9 cellular contexts compared by ENCODE assay signal in the genomic region with DNA sequence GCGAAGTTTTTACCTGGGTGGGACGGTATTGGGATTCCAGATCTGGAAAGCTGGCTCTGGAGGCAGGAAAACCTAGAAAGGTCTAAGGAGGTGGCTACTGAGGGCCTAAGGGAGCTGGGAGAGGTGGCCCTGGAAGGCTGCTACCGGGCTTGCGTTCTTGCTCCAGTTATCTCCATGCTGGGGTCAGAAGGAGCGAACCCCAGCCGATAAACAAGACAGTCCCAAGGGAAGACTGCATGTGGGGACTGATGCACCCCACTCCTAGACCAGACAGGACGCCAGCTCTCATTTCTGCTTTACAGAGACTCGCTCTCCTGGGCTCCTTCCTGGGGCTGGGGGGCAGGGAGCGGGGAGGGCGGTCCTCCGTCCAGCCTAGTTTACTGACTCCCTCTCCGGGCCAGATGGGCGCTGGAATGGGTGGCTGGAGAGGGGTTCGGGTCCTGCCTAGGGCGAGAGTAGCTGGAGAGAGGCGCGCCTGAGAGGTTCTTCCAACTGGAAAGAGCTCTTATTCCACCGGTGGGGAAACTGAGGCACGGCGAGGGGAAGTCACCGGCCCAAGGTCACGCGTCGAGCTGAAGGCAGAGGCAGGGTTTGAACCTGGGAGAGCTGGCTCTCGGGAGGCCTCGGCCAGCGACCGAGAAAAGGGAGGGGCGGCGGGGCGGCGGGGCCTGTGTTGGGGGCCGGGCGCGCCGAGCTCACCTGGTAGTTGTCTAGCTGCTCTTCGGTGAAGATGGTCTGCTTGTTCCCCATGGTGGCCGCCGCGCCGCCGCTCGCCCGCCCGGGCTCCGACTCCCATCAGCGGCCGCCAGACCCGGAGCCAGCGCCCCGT. TPM values are rescaled to one million over a fixed set of nuclear protein-coding genes. Genes with fewer than 3 reads are reported as not detected.
DNase-seq lines count a peak whose midpoint lies in the region; ATAC-seq and TF ChIP-seq lines count a peak whose summit lies in the region.
"Had no signal": no experiment of that assay in that cellular context is flagged by ENCODE, and none has a peak within 500 bp of the region (broad histone marks: within the 10 kb centered on the region; RNA-seq: fewer than 3 reads in every experiment).

No MANE protein-coding gene starts in this region.

- H3K4me3 Mint-ChIP-seq in natural killer cell = peak overlapping the region; percentile 85

- H4K20me1 ChIP-seq in mammary epithelial cell (ENCODE audit: insufficient read depth, low read length) = no peaks in the 10 kb centered on the region

- H3K4me2 ChIP-seq in mammary epithelial cell (ENCODE audit: insufficient read depth, low read depth, low read length) = peak overlapping the region; percentile 96

- H3K27ac Mint-ChIP-seq in natural killer cell = peak overlapping the region; percentile 32 to 92

- TF ChIP-seq CTCF in AG09309 (IDR thresholded peaks at IDR 0.05; ENCODE audit: control insufficient read depth, insufficient read depth, low read depth, low read length, missing control alignments) (no peak), HL-60 (IDR thresholded peaks at IDR 0.05; ENCODE audit: insufficient read depth, low read length) (no peak), mammary epithelial cell (conservative IDR thresholded peaks at IDR 0.05 in 1 of 2, IDR thresholded peaks at IDR 0.05 in 1 of 2; ENCODE audit: extremely low read depth in 1 of 2, insufficient read depth in 1 of 2, low read depth in 1 of 2, low read length in 2 of 2) (no peak), natural killer cell (IDR thresholded peaks at IDR 0.05) (no peak)

- H3K27me3 ChIP-seq in HL-60 (ENCODE audit: insufficient read depth, poor library complexity, severe bottlenecking) (peaks cover 6% of the 10 kb centered on the region), mammary epithelial cell (ENCODE audit: insufficient read depth, low read length) (no peaks in the 10 kb centered on the region)

- H3K4me3 ChIP-seq in AG09309 (ENCODE audit: control insufficient read depth, low read depth, low read length) (peak overlapping the region; percentile 71), HL-60 (replicated peaks; ENCODE audit: insufficient read depth, low read length) (peak overlapping the region; percentile 63), mammary epithelial cell (replicated peaks in 1 of 3; ENCODE audit: insufficient read depth in 1 of 3, low read depth in 2 of 3, low read length in 3 of 3) (peak overlapping the region in 2 of 3 experiments; percentile 56 to 63)

- H3K27ac ChIP-seq in HL-60 (replicated peaks) (no peak overlapping the region), mammary epithelial cell (ENCODE audit: insufficient read depth, low read depth, low read length) (no peak overlapping the region)

- DNase-seq in AG09309 (ENCODE audit: low read depth) (no peak), HL-60 (ENCODE audit: low read depth in 1 of 2, low spot score in 1 of 2) (no peak), mammary epithelial cell (no peak), natural killer cell (no peak), SKM-1 (lab: John Stamatoyannopoulos, UW; ENCODE audit: unreplicated experiment) (no peak), NCI-H1436 (lab: John Stamatoyannopoulos, UW) (no peak), NCI-H524 treated with DMSO at 0.1 percent for 48 hours (lab: John Stamatoyannopoulos, UW) (no peak)

- 96% methylated on average over 11 of the region's 51 CpGs for WGBS in mammary epithelial cell (ENCODE audit: low coverage, missing lambda C conversion rate)

- no peak overlapping the region for H3K9ac ChIP-seq in mammary epithelial cell (ENCODE audit: insufficient read depth, low read length)

- intact Hi-C loops in mammary epithelial cell (cut with micrococcal nuclease) (loop anchor here (1.0 to 5.0 kb wide), 3 partner anchors 47 to 111 kb away; no protein-coding TSS in a partner anchor), natural killer cell (cut with micrococcal nuclease) (no loop called here)

- H3K4me1 Mint-ChIP-seq in natural killer cell = peaks cover 5 to 24% of the 10 kb centered on the region in 2 donors

- H3K36me3 Mint-ChIP-seq in natural killer cell = no peaks in the 10 kb centered on the region

- in situ Hi-C loops in mammary epithelial cell (cut with MboI; ENCODE audit: low sequenced_read_pairs in 2 of 2) = no loop called here

- peak overlapping the region; percentile 94 for H2AFZ ChIP-seq in mammary epithelial cell (ENCODE audit: low read depth, low read length)

- H3K4me1 ChIP-seq in mammary epithelial cell (ENCODE audit: insufficient read depth, low read length) = peaks cover 21% of the 10 kb centered on the region

- dilution Hi-C loops in mammary epithelial cell (cut with HindIII; ENCODE audit: low sequenced_read_pairs) = no loop called here

- no TSS peak for BruUV-seq in mammary epithelial cell (replicated peaks; lab: Mats Ljungman, UMichigan)

- H3K79me2 ChIP-seq in mammary epithelial cell (ENCODE audit: insufficient read depth, low read length) = no peaks in the 10 kb centered on the region

- H3K9me3 ChIP-seq in mammary epithelial cell (replicated peaks; ENCODE audit: insufficient read depth, low read length) = no peaks in the 10 kb centered on the region

- H3K36me3 ChIP-seq in mammary epithelial cell (ENCODE audit: insufficient read depth, low read length) = no peaks in the 10 kb centered on the region

- ATAC-seq in GM19351 (IDR thresholded peaks at IDR 0.05; ENCODE audit: unreplicated experiment) = peak; percentile 47
- peak; percentile 42 to 49 (median 42) for ATAC-seq in natural killer cell

- CTCF ChIA-PET in mammary epithelial cell (lab: Charles Lee; ENCODE audit: low non-redundant PET) = interaction anchor here (0.8 kb wide), 1 partner anchor 69 kb away, joined by 14 read pairs; no protein-coding TSS in a partner anchor

- H3K27me3 Mint-ChIP-seq in natural killer cell (ENCODE audit: low read depth in 2 of 2) = no peaks in the 10 kb centered on the region

- no peaks in the 10 kb centered on the region for H3K9me3 Mint-ChIP-seq in natural killer cell

RNA-seq across cellular contexts. Expression of gene CIB2, which starts 0.6 kb away (rescaled TPM):
- total RNA-seq in mammary epithelial cell (1 to 10 TPM; 5.4 to 6.5 TPM), natural killer cell (1 to 10 TPM in 1 of 3 donors, under 1 TPM in 2; 0.25 to 1.5 (median 0.99) TPM)
- 3.9 TPM for polyA plus RNA-seq in mammary epithelial cell
- polyA minus RNA-seq in mammary epithelial cell = not detected

RNA-seq across cellular contexts. Expression of gene IDH3A, which starts 18.5 kb away (rescaled TPM):
- 100 to 1,000 TPM in 1 of 2 donors, 10 to 100 TPM in 1; 47.8 to 101 TPM for total RNA-seq in mammary epithelial cell
- polyA plus RNA-seq in mammary epithelial cell = 82.3 TPM
- 178 TPM for polyA minus RNA-seq in mammary epithelial cell
- total RNA-seq in natural killer cell = 10 to 100 TPM; 43.5 to 55.1 (median 53.3) TPM

RNA-seq across cellular contexts. Expression of gene SH2D7, which starts 38.3 kb away (rescaled TPM):
- not detected for total RNA-seq in mammary epithelial cell
- not detected for polyA plus RNA-seq in mammary epithelial cell
- not detected for polyA minus RNA-seq in mammary epithelial cell
- not detected for total RNA-seq in natural killer cell
- total RNA-seq: frontal cortex had no signal

RNA-seq across cellular contexts. Expression of gene TBC1D2B, which starts 53.2 kb away (rescaled TPM):
- total RNA-seq in mammary epithelial cell (10 to 100 TPM; 15.7 to 24.0 TPM), natural killer cell (10 to 100 TPM; 54.0 to 83.5 (median 56.7) TPM)
- polyA plus RNA-seq in mammary epithelial cell = 11.8 TPM
- 10.3 TPM for polyA minus RNA-seq in mammary epithelial cell
